Comparison of ENCODE assay signal across 8 cellular contexts in genomic region chr5:1343931-1344901, GRCh38. TPM values are rescaled to one million over a fixed set of nuclear protein-coding genes. Genes with fewer than 3 reads are reported as not detected.
A peak's percentile ranks its signal among the peaks of the same experiment; 100 is the strongest.
DNase-seq lines count a peak whose midpoint lies in the region; ATAC-seq and TF ChIP-seq lines count a peak whose summit lies in the region.

No MANE protein-coding gene starts in this region.

- DNase-seq in HT-29 (ENCODE audit: low spot score) (peak; percentile 42), fibroblast of the aortic adventitia (ENCODE audit: low read depth) (no peak), psoas muscle (no peak), AML-193 (lab: John Stamatoyannopoulos, UW) (no peak), SKM-1 treated with dmso at 0.1 percent for 144 hours (lab: John Stamatoyannopoulos, UW; ENCODE audit: unreplicated experiment) (no peak)
- peak; percentile 30 for DNase-seq in activated CD4-positive, alpha-beta memory T cell treated with anti-CD3 and anti-CD28 coated beads, Interleukin-2, amount 10 ng/mL, durations not matched to agents 7 days and 5 days

- H3K36me3 ChIP-seq in psoas muscle (ENCODE audit: insufficient read depth in 1 of 2, low read depth in 1 of 2) = peaks cover 4 to 37% of the 10 kb centered on the region in 2 donors

- H3K4me1 Mint-ChIP-seq in activated CD4-positive, alpha-beta memory T cell treated with anti-CD3 and anti-CD28 coated beads, Interleukin-2, amount 10 ng/mL, durations not matched to agents 7 days and 5 days = peaks cover 35% of the 10 kb centered on the region

- peak overlapping the region; percentile 83 for H3K27ac Mint-ChIP-seq in activated CD4-positive, alpha-beta memory T cell treated with anti-CD3 and anti-CD28 coated beads, Interleukin-2, amount 10 ng/mL, durations not matched to agents 7 days and 5 days

- CTCF ChIA-PET in activated CD4-positive, alpha-beta memory T cell treated with anti-CD3 and anti-CD28 coated beads, Interleukin-2, amount 10 ng/mL, durations not matched to agents 7 days and 5 days (lab: Charles Lee) = interaction anchor here (1.6 kb wide), 1 partner anchor 36 kb away, joined by 3 read pairs; no protein-coding TSS in a partner anchor

- intact Hi-C loops in psoas muscle (cut with DNase I) = loop anchor here (10.0 kb wide), 3 partner anchors 181 to 461 kb away; partner anchors contain the start of genes LPCAT1 (in 1 of the 2) and NDUFS6 (in 1 of the 2)

- H3K9me3 Mint-ChIP-seq in activated CD4-positive, alpha-beta memory T cell treated with anti-CD3 and anti-CD28 coated beads, Interleukin-2, amount 10 ng/mL, durations not matched to agents 7 days and 5 days = no peaks in the 10 kb centered on the region

- no peaks in the 10 kb centered on the region for H3K27me3 ChIP-seq in psoas muscle (ENCODE audit: insufficient read depth in 3 of 3, low read length in 2 of 3)

- H3K4me1 ChIP-seq in psoas muscle = peaks cover 18% of the 10 kb centered on the region

- peaks cover 29% of the 10 kb centered on the region for H3K36me3 Mint-ChIP-seq in activated CD4-positive, alpha-beta memory T cell treated with anti-CD3 and anti-CD28 coated beads, Interleukin-2, amount 10 ng/mL, durations not matched to agents 7 days and 5 days (ENCODE audit: low read depth)

- POLR2A ChIA-PET in activated CD4-positive, alpha-beta memory T cell treated with anti-CD3 and anti-CD28 coated beads, Interleukin-2, amount 10 ng/mL, durations not matched to agents 7 days and 5 days (lab: Charles Lee) = interaction anchor here (0.8 to 3.0 kb wide), 13 partner anchors 9 to 290 kb away, joined by 3 to 21 read pairs (median 5); partner anchors contain the start of genes LPCAT1 and TERT

- no peaks in the 10 kb centered on the region for H3K27me3 Mint-ChIP-seq in activated CD4-positive, alpha-beta memory T cell treated with anti-CD3 and anti-CD28 coated beads, Interleukin-2, amount 10 ng/mL, durations not matched to agents 7 days and 5 days

- ATAC-seq in GM19463 (IDR thresholded peaks at IDR 0.05; ENCODE audit: unreplicated experiment) (peak; percentile 25), psoas muscle (no peak)

- TF ChIP-seq CTCF in C4-2B (conservative IDR thresholded peaks at IDR 0.05) (no peak), fibroblast of the aortic adventitia (IDR thresholded peaks at IDR 0.05; ENCODE audit: insufficient read depth, low read length) (no peak), psoas muscle (IDR thresholded peaks at IDR 0.05) (no peak)

- 7 to 13% (median 12%) methylated on average over 31 to 61 of the region's 61 CpGs for WGBS in psoas muscle, 3 donors

- peak overlapping the region; percentile 91 for H3K4me3 ChIP-seq in fibroblast of the aortic adventitia (ENCODE audit: low read depth, low read length)
- H3K4me3 ChIP-seq in psoas muscle = peak overlapping the region; percentile 97

- peak overlapping the region; percentile 93 for H3K4me3 Mint-ChIP-seq in activated CD4-positive, alpha-beta memory T cell treated with anti-CD3 and anti-CD28 coated beads, Interleukin-2, amount 10 ng/mL, durations not matched to agents 7 days and 5 days

- H3K9me3 ChIP-seq in psoas muscle = no peaks in the 10 kb centered on the region

- H3K27ac ChIP-seq in C4-2B (peak overlapping the region; percentile 84), psoas muscle (peak overlapping the region; percentile 62)

RNA-seq across cellular contexts. Expression of gene CLPTM1L, which starts 0.7 kb away (rescaled TPM):
- total RNA-seq in HT-29 (2014; rRNA removed; shearing (Covaris generic)) = 392 and 406 TPM in 2 replicates
- total RNA-seq in activated CD4-positive, alpha-beta memory T cell treated with anti-CD3 and anti-CD28 coated beads, Interleukin-2, amount 10 ng/mL, durations not matched to agents 7 days and 5 days = 100 to 1,000 TPM in 1 of 2 experiments, 10 to 100 TPM in 1; 99.7 to 101 TPM
- total RNA-seq in fibroblast of the aortic adventitia (ENCODE audit: low replicate concordance) (60.8 and 108 TPM in 2 replicates), psoas muscle (10 to 100 TPM; 24.9 to 37.2 (median 33.1) TPM)
- polyA plus RNA-seq in psoas muscle = 10 to 100 TPM; 24.2 to 92.4 (median 52.3) TPM

RNA-seq across cellular contexts. Expression of gene TERT, which starts 49.3 kb away (rescaled TPM):
- total RNA-seq in HT-29 (2014; rRNA removed; shearing (Covaris generic)) = 0.23 and 4.9 TPM in 2 replicates
- total RNA-seq in activated CD4-positive, alpha-beta memory T cell treated with anti-CD3 and anti-CD28 coated beads, Interleukin-2, amount 10 ng/mL, durations not matched to agents 7 days and 5 days = 1 to 10 TPM; 2.1 to 2.2 TPM
- total RNA-seq in fibroblast of the aortic adventitia (ENCODE audit: low replicate concordance) (not detected in 2 replicates), psoas muscle (not detected)
- polyA plus RNA-seq in psoas muscle = not detected

Comparison
In these comparisons a context has a peak if more than half of its experiments do, and no peak if none do; other contexts are left out.
1. DNase-seq: peak in HT-29 (single experiment) and activated CD4-positive, alpha-beta memory T cell treated with anti-CD3 and anti-CD28 coated beads, Interleukin-2, amount 10 ng/mL, durations not matched to agents 7 days and 5 days (single experiment); none in fibroblast of the aortic adventitia (single experiment), psoas muscle (0 of 2), AML-193 (0 of 2) and SKM-1 treated with dmso at 0.1 percent for 144 hours (single experiment).